In the genomic region with DNA sequence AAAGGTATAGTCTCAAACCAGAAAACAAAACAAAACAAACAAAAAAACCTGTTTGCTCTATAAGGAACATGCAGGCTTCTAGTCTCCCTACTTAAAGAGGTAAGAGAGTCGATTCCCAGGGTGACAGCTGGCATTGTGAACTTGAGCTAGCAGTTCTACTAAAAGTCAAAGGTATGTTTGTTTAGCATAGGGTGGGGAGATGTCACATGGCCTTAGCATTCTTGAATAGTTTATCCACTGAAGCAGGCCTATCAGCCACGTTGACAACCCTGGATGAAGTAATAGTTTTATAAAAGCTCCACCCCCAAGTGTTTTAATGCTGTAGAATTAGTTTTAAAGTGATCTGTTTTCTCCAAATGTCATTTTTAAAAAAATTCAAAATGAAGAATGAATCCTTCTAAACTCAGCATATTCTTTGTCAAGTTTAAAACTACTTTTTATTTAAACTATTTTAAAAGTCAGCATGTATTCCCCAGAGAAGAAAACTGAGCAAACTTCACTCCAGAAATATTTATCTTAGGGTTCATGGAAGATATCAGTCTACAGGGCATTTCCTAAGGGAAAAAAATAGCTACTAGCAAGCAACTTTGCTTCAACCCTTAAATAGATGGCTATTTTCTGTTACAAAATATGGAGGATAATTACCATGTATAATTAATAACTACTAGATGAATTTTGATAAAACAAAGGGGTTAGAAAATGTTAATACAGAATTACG, we compare ENCODE assay signal across 1 cellular context.
TF ChIP-seq lines count a peak whose summit lies in the region.

No MANE protein-coding gene starts in this region.

TF ChIP-seq in HepG2, 621 proteins besides CTCF, POLR2A, EP300 and RAD21 (continued from another document and continues in another):
- TF ChIP-seq E2F2 (CRISPR knock-in tag; IDR thresholded peaks at IDR 0.05; ENCODE audit: borderline replicate concordance), result no peak
- no peak for TF ChIP-seq U2AF1 (optimal IDR thresholded peaks at IDR 0.05; ENCODE audit: low read depth, low read length)
- TF ChIP-seq MATR3 (CRISPR knock-in tag; IDR thresholded peaks at IDR 0.05), result no peak
- no peak for TF ChIP-seq RBM22 (optimal IDR thresholded peaks at IDR 0.05; ENCODE audit: low read length)
- TF ChIP-seq MAFK (conservative IDR thresholded peaks at IDR 0.05 in 1 of 2, IDR thresholded peaks at IDR 0.05 in 1 of 2; ENCODE audit: low read length in 2 of 2), result no peak
- TF ChIP-seq, protein P1, sequence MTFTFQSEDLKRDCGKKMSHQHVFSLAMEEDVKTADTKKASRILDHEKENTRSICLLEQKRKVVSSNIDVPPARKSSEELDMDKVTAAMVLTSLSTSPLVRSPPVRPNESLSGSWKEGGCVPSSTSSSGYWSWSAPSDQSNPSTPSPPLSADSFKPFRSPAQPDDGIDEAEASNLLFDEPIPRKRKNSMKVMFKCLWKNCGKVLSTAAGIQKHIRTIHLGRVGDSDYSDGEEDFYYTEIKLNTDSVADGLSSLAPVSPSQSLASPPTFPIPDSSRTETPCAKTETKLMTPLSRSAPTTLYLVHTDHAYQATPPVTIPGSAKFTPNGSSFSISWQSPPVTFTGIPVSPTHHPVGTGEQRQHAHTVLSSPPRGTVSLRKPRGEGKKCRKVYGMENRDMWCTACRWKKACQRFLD (CRISPR knock-in tag; IDR thresholded peaks at IDR 0.05; ENCODE audit: borderline replicate concordance), result no peak
- peak; percentile 74 for TF ChIP-seq NR2F6 (IDR thresholded peaks at IDR 0.05)
- TF ChIP-seq NR2F6 (CRISPR knock-in tag; IDR thresholded peaks at IDR 0.05), result peak; percentile 84
- TF ChIP-seq JUNB (CRISPR knock-in tag; IDR thresholded peaks at IDR 0.05; ENCODE audit: borderline replicate concordance), result no peak
- no peak for TF ChIP-seq RBAK (CRISPR knock-in tag; IDR thresholded peaks at IDR 0.05)
- TF ChIP-seq HHEX (CRISPR knock-in tag; IDR thresholded peaks at IDR 0.05), result no peak
- TF ChIP-seq RFX5 (IDR thresholded peaks at IDR 0.05; ENCODE audit: low read depth, low read length), result no peak
- TF ChIP-seq AHR (CRISPR knock-in tag; IDR thresholded peaks at IDR 0.05), result no peak
- no peak for TF ChIP-seq SSRP1 (CRISPR knock-in tag; IDR thresholded peaks at IDR 0.05)
- TF ChIP-seq ARID4A (CRISPR knock-in tag; IDR thresholded peaks at IDR 0.05; ENCODE audit: borderline replicate concordance), result peak; percentile 36; the same call in 1 of the 2 replicates
- no peak for TF ChIP-seq NFE2 (CRISPR knock-in tag; IDR thresholded peaks at IDR 0.05)
- TF ChIP-seq FOSL1 (CRISPR knock-in tag; IDR thresholded peaks at IDR 0.05; ENCODE audit: borderline replicate concordance), result no peak
- no peak for TF ChIP-seq ZNF572 (CRISPR knock-in tag; IDR thresholded peaks at IDR 0.05)
- 0 out of 2 replicates have a peak, but pooled peaks have one; percentile 42 for TF ChIP-seq HDAC1 (CRISPR knock-in tag; IDR thresholded peaks at IDR 0.05)
- TF ChIP-seq ZNF678 (CRISPR knock-in tag; IDR thresholded peaks at IDR 0.05), result no peak
- TF ChIP-seq, protein P2, sequence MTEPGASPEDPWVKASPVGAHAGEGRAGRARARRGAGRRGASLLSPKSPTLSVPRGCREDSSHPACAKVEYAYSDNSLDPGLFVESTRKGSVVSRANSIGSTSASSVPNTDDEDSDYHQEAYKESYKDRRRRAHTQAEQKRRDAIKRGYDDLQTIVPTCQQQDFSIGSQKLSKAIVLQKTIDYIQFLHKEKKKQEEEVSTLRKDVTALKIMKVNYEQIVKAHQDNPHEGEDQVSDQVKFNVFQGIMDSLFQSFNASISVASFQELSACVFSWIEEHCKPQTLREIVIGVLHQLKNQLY (CRISPR knock-in tag; IDR thresholded peaks at IDR 0.05), result peak; percentile 64; the same call in 1 of the 2 replicates
- no peak for TF ChIP-seq NR0B2 (CRISPR knock-in tag; IDR thresholded peaks at IDR 0.05)
- peak; percentile 48; the same call in 1 of the 2 replicates for TF ChIP-seq KDM6A (CRISPR knock-in tag; IDR thresholded peaks at IDR 0.05; ENCODE audit: low read depth)
- no peak; the same call in none of the 2 replicates for TF ChIP-seq TCF7 (IDR thresholded peaks at IDR 0.05; ENCODE audit: low read depth)
- no peak for TF ChIP-seq KAT7 (CRISPR knock-in tag; IDR thresholded peaks at IDR 0.05; ENCODE audit: borderline replicate concordance)
- TF ChIP-seq SNRNP70 (IDR thresholded peaks at IDR 0.05; ENCODE audit: low read depth, low read length), result no peak
- TF ChIP-seq HNF4A (CRISPR knock-in tag; IDR thresholded peaks at IDR 0.05), result peak; percentile 89
- peak; percentile 89 for TF ChIP-seq ARID3A (IDR thresholded peaks at IDR 0.05; ENCODE audit: low read depth, low read length)
- no peak for TF ChIP-seq ZNF720 (CRISPR knock-in tag; IDR thresholded peaks at IDR 0.05)
- TF ChIP-seq ZEB1 (IDR thresholded peaks at IDR 0.05; ENCODE audit: insufficient replicate concordance, low read depth), result no peak
- TF ChIP-seq, protein P3, sequence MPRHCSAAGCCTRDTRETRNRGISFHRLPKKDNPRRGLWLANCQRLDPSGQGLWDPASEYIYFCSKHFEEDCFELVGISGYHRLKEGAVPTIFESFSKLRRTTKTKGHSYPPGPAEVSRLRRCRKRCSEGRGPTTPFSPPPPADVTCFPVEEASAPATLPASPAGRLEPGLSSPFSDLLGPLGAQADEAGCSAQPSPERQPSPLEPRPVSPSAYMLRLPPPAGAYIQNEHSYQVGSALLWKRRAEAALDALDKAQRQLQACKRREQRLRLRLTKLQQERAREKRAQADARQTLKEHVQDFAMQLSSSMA (CRISPR knock-in tag; IDR thresholded peaks at IDR 0.05), result no peak
- TF ChIP-seq GATAD1 (CRISPR knock-in tag; IDR thresholded peaks at IDR 0.05), result no peak
- no peak; the same call in 1 of the 2 replicates for TF ChIP-seq MIXL1 (CRISPR knock-in tag; IDR thresholded peaks at IDR 0.05)
- no peak for TF ChIP-seq SNAPC2 (CRISPR knock-in tag; IDR thresholded peaks at IDR 0.05)
- no peak for TF ChIP-seq ZNF781 (CRISPR knock-in tag; IDR thresholded peaks at IDR 0.05; ENCODE audit: borderline replicate concordance, not compliant biosample characterization)
- TF ChIP-seq, protein P4, sequence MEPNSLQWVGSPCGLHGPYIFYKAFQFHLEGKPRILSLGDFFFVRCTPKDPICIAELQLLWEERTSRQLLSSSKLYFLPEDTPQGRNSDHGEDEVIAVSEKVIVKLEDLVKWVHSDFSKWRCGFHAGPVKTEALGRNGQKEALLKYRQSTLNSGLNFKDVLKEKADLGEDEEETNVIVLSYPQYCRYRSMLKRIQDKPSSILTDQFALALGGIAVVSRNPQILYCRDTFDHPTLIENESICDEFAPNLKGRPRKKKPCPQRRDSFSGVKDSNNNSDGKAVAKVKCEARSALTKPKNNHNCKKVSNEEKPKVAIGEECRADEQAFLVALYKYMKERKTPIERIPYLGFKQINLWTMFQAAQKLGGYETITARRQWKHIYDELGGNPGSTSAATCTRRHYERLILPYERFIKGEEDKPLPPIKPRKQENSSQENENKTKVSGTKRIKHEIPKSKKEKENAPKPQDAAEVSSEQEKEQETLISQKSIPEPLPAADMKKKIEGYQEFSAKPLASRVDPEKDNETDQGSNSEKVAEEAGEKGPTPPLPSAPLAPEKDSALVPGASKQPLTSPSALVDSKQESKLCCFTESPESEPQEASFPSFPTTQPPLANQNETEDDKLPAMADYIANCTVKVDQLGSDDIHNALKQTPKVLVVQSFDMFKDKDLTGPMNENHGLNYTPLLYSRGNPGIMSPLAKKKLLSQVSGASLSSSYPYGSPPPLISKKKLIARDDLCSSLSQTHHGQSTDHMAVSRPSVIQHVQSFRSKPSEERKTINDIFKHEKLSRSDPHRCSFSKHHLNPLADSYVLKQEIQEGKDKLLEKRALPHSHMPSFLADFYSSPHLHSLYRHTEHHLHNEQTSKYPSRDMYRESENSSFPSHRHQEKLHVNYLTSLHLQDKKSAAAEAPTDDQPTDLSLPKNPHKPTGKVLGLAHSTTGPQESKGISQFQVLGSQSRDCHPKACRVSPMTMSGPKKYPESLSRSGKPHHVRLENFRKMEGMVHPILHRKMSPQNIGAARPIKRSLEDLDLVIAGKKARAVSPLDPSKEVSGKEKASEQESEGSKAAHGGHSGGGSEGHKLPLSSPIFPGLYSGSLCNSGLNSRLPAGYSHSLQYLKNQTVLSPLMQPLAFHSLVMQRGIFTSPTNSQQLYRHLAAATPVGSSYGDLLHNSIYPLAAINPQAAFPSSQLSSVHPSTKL (CRISPR knock-in tag; IDR thresholded peaks at IDR 0.05), result peak; percentile 96
- TF ChIP-seq ZNF691 (CRISPR knock-in tag; IDR thresholded peaks at IDR 0.05; ENCODE audit: borderline replicate concordance, low read depth), result no peak
- TF ChIP-seq, protein P5, sequence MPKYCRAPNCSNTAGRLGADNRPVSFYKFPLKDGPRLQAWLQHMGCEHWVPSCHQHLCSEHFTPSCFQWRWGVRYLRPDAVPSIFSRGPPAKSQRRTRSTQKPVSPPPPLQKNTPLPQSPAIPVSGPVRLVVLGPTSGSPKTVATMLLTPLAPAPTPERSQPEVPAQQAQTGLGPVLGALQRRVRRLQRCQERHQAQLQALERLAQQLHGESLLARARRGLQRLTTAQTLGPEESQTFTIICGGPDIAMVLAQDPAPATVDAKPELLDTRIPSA (CRISPR knock-in tag; IDR thresholded peaks at IDR 0.05; ENCODE audit: borderline replicate concordance), result no peak
- TF ChIP-seq, protein P6, sequence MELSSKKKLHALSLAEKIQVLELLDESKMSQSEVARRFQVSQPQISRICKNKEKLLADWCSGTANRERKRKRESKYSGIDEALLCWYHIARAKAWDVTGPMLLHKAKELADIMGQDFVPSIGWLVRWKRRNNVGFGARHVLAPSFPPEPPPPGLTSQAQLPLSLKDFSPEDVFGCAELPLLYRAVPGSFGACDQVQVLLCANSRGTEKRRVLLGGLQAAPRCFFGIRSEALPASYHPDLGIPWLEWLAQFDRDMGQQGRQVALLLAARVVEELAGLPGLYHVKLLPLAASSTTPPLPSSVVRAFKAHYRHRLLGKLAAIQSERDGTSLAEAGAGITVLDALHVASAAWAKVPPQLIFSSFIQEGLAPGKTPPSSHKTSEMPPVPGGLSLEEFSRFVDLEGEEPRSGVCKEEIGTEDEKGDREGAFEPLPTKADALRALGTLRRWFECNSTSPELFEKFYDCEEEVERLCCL (CRISPR knock-in tag; IDR thresholded peaks at IDR 0.05; ENCODE audit: borderline replicate concordance), result no peak
- TF ChIP-seq NFYC (CRISPR knock-in tag; IDR thresholded peaks at IDR 0.05), result peak; percentile 33; the same call in 1 of the 2 replicates
- TF ChIP-seq PAWR (CRISPR knock-in tag; IDR thresholded peaks at IDR 0.05; ENCODE audit: borderline replicate concordance), result no peak
- no peak for TF ChIP-seq STAG1 (CRISPR knock-in tag; IDR thresholded peaks at IDR 0.05)
- no peak for TF ChIP-seq IKZF1 (IDR thresholded peaks at IDR 0.05)
- peak; percentile 65; the same call in 1 of the 2 replicates for TF ChIP-seq ZNF614 (CRISPR knock-in tag; IDR thresholded peaks at IDR 0.05; ENCODE audit: borderline replicate concordance)
- TF ChIP-seq ZNF354B (CRISPR knock-in tag; IDR thresholded peaks at IDR 0.05), result no peak
- no peak for TF ChIP-seq ZNF616 (CRISPR knock-in tag; IDR thresholded peaks at IDR 0.05; ENCODE audit: low read depth)
